Comparison of ENCODE assay signal across 10 cellular contexts in genomic region chr15:31302778-31303433, GRCh38. TPM values are rescaled to one million over a fixed set of nuclear protein-coding genes. Genes with fewer than 3 reads are reported as not detected.
DNase-seq lines count a peak whose midpoint lies in the region; ATAC-seq and TF ChIP-seq lines count a peak whose summit lies in the region.
"Had no signal": no experiment of that assay in that cellular context is flagged by ENCODE, and none has a peak within 500 bp of the region (broad histone marks: within the 10 kb centered on the region; RNA-seq: fewer than 3 reads in every experiment).

No MANE protein-coding gene starts in this region.

- intact Hi-C loops in dorsolateral prefrontal cortex (cut with DNase I) (no loop called here), posterior vena cava (cut with DNase I) (no loop called here)

- H3K4me3 ChIP-seq in dorsolateral prefrontal cortex: no peak overlapping the region
- H3K4me3 ChIP-seq: tibial nerve had no signal

- DNase-seq in NCI-H82 (lab: John Stamatoyannopoulos, UW) (peak; percentile 62), NCI-H82 treated with DMSO at 0.1 percent for 48 hours (lab: John Stamatoyannopoulos, UW; ENCODE audit: unreplicated experiment) (no peak), dorsolateral prefrontal cortex (no peak), posterior vena cava (ENCODE audit: low spot score) (peak; percentile 59), ACHN (no peak), putamen (ENCODE audit: low spot score) (no peak)
- DNase-seq: amniotic stem cell had no signal

- ATAC-seq in HG02885 (IDR thresholded peaks at IDR 0.05; ENCODE audit: poor library complexity, unreplicated experiment) (peak; percentile 47), HG03460 (IDR thresholded peaks at IDR 0.05; ENCODE audit: unreplicated experiment) (no peak)

- peak in 13 of 56 donors; percentile 10 to 35 (median 26) for TF ChIP-seq CTCF in dorsolateral prefrontal cortex (IDR thresholded peaks at IDR 0.05 in 54 of 56, conservative IDR thresholded peaks at IDR 0.05 in 2 of 56; ENCODE audit: low read depth in 1 of 56, partially characterized antibody in 56 of 56)

- no peaks in the 10 kb centered on the region for H3K27me3 ChIP-seq in dorsolateral prefrontal cortex
- H3K27me3 ChIP-seq: tibial nerve had no signal

- H3K27ac ChIP-seq in dorsolateral prefrontal cortex: peak overlapping the region in 52 of 59 donors; percentile 0 to 99 (median 94)
- H3K27ac ChIP-seq: tibial nerve had no signal

- in situ Hi-C loops in ACHN (cut with HindIII; ENCODE audit: low pct_ligation_motif_present, low pct_unique_long_range_greater_than_20kb, low sequenced_read_pairs): loop anchor here (25.0 kb wide), 1 partner anchor 91 kb away; no protein-coding TSS in a partner anchor

RNA-seq across cellular contexts. Expression of gene KLF13, which starts 23.7 kb away (rescaled TPM):
- total RNA-seq in dorsolateral prefrontal cortex (100 to 1,000 TPM in 101 of 120 experiments, 10 to 100 TPM in 19; 73.4 to 179 (median 116) TPM), posterior vena cava (10 to 100 TPM; 49.6 to 97.8 TPM)

Comparison
In these comparisons a context has a peak if more than half of its experiments do, and no peak if none do; other contexts are left out.
1. DNase-seq: peak in NCI-H82 (single experiment) and posterior vena cava (single experiment); none in NCI-H82 treated with DMSO at 0.1 percent for 48 hours (single experiment), dorsolateral prefrontal cortex (0 of 10), ACHN (single experiment) and putamen (single experiment).